ENCODE assay signal across 8 cellular contexts in genomic region chr20:32484221-32485125, GRCh38.
A peak's percentile ranks its signal among the peaks of the same experiment; 100 is the strongest.
DNase-seq lines count a peak whose midpoint lies in the region; ATAC-seq, FAIRE-seq and TF ChIP-seq lines count a peak whose summit lies in the region.

No MANE protein-coding gene starts in this region.

- H3K9me3 ChIP-seq in heart right ventricle = no peaks in the 10 kb centered on the region
- H3K9me3 ChIP-seq in psoas muscle = no peaks in the 10 kb centered on the region

- H3K27me3 Mint-ChIP-seq in activated naive CD4-positive, alpha-beta T cell treated with anti-CD3 and anti-CD28 coated beads, Interleukin-2, amount 10 ng/mL, durations not matched to agents 7 days and 5 days = peaks cover 13% of the 10 kb centered on the region

- WGBS in heart right ventricle, 2 donors = 1% methylated on average over 65 to 76 of the region's 77 CpGs
- 1% methylated on average over 51 to 77 of the region's 77 CpGs for WGBS in psoas muscle, 3 donors

- H3K27ac Mint-ChIP-seq in activated naive CD4-positive, alpha-beta T cell treated with anti-CD3 and anti-CD28 coated beads, Interleukin-2, amount 10 ng/mL, durations not matched to agents 7 days and 5 days = peak overlapping the region; percentile 93

- ATAC-seq in heart right ventricle (peak; percentile 18 to 63 (median 46)), psoas muscle (peak in 3 of 4 donors; percentile 42 to 59 (median 46)), GM18520 (IDR thresholded peaks at IDR 0.05; ENCODE audit: unreplicated experiment) (no peak), HG03457 (IDR thresholded peaks at IDR 0.05; ENCODE audit: unreplicated experiment) (no peak)

- peak overlapping the region; percentile 87 for H3K4me3 Mint-ChIP-seq in activated naive CD4-positive, alpha-beta T cell treated with anti-CD3 and anti-CD28 coated beads, Interleukin-2, amount 10 ng/mL, durations not matched to agents 7 days and 5 days

- peaks cover 23% of the 10 kb centered on the region for H3K4me1 Mint-ChIP-seq in activated naive CD4-positive, alpha-beta T cell treated with anti-CD3 and anti-CD28 coated beads, Interleukin-2, amount 10 ng/mL, durations not matched to agents 7 days and 5 days

- H3K36me3 ChIP-seq in heart right ventricle (no peaks in the 10 kb centered on the region), psoas muscle (ENCODE audit: insufficient read depth in 1 of 2, low read depth in 1 of 2) (no peaks in the 10 kb centered on the region)

- FAIRE-seq in GM12891 (lab: Jason Lieb, UNC) = no peak

- TF ChIP-seq POLR2A in GM12891 (IDR thresholded peaks at IDR 0.05; ENCODE audit: low read depth, low read length) = no peak

- DNase-seq in GM12891 (ENCODE audit: insufficient read length, low spot score) = peak; percentile 28
- peak; percentile 11 for DNase-seq in NCI-H82 treated with DMSO at 0.1 percent for 48 hours (lab: John Stamatoyannopoulos, UW; ENCODE audit: unreplicated experiment)
- DNase-seq in activated naive CD4-positive, alpha-beta T cell treated with anti-CD3 and anti-CD28 coated beads, Interleukin-2, amount 10 ng/mL, durations not matched to agents 7 days and 5 days = peak; percentile 53
- DNase-seq in heart right ventricle = no peak
- peak; percentile 42 to 61 for DNase-seq in psoas muscle
- no peak for DNase-seq in epidermal melanocyte (ENCODE audit: insufficient read length, low spot score)

- H3K27me3 ChIP-seq in heart right ventricle (no peaks in the 10 kb centered on the region), psoas muscle (ENCODE audit: insufficient read depth in 3 of 3, low read length in 2 of 3) (peaks cover 0 to 15% (median 0%) of the 10 kb centered on the region in 3 donors)

- peak overlapping the region; percentile 39 to 91 (median 84) for H3K27ac ChIP-seq in heart right ventricle
- peak overlapping the region; percentile 36 for H3K27ac ChIP-seq in psoas muscle

- CTCF ChIA-PET in activated naive CD4-positive, alpha-beta T cell treated with anti-CD3 and anti-CD28 coated beads, Interleukin-2, amount 10 ng/mL, durations not matched to agents 7 days and 5 days (lab: Charles Lee) = interaction anchor here (0.7 to 1.1 kb wide), 4 partner anchors 23 to 455 kb away, joined by 3 to 4 read pairs (median 4); no protein-coding TSS in a partner anchor

- peaks cover 16% of the 10 kb centered on the region for H3K36me3 Mint-ChIP-seq in activated naive CD4-positive, alpha-beta T cell treated with anti-CD3 and anti-CD28 coated beads, Interleukin-2, amount 10 ng/mL, durations not matched to agents 7 days and 5 days

- H3K4me3 ChIP-seq in heart right ventricle = peak overlapping the region; percentile 48 to 92 (median 76)
- H3K4me3 ChIP-seq in psoas muscle = peak overlapping the region; percentile 74

- no peak for TF ChIP-seq CTCF in heart right ventricle (IDR thresholded peaks at IDR 0.05)
- no peak for TF ChIP-seq CTCF in psoas muscle (IDR thresholded peaks at IDR 0.05)

- H3K9me3 Mint-ChIP-seq in activated naive CD4-positive, alpha-beta T cell treated with anti-CD3 and anti-CD28 coated beads, Interleukin-2, amount 10 ng/mL, durations not matched to agents 7 days and 5 days = no peaks in the 10 kb centered on the region

- H3K4me1 ChIP-seq in heart right ventricle (peaks cover 4 to 51% (median 42%) of the 10 kb centered on the region in 9 donors), psoas muscle (peaks cover 11% of the 10 kb centered on the region)

- intact Hi-C loops in heart right ventricle (cut with DNase I) = loop anchor here in 8 of 10 donors (5.0 to 10.0 kb wide), 6 partner anchors 127 to 330 kb away; partner anchors contain the start of genes ASXL1 (in 5 of the 8), PLAGL2 (in 1 of the 8) and POFUT1 (in 1 of the 8)
- intact Hi-C loops in psoas muscle (cut with DNase I) = no loop called here

TF ChIP-seq in GM12891, 5 proteins besides CTCF, POLR2A, EP300 and RAD21:
- no peak for TF ChIP-seq PAX5 (IDR thresholded peaks at IDR 0.05; ENCODE audit: insufficient read depth, low read length, severe bottlenecking)
- TF ChIP-seq SPI1 (IDR thresholded peaks at IDR 0.05; ENCODE audit: low read depth, low read length) = no peak
- TF ChIP-seq POU2F2 (IDR thresholded peaks at IDR 0.05; ENCODE audit: low read depth, low read length) = no peak
- no peak for TF ChIP-seq POLR2AphosphoS5 (IDR thresholded peaks at IDR 0.05; ENCODE audit: low read depth, low read length)
- TF ChIP-seq TAF1 (IDR thresholded peaks at IDR 0.05; ENCODE audit: low read depth, low read length) = no peak
TF ChIP-seq in GM12891: peak in this region for 0.

Comparison
In these comparisons a context has a peak if more than half of its experiments do, and no peak if none do; other contexts are left out.
1. DNase-seq: peak in GM12891 (single experiment), NCI-H82 treated with DMSO at 0.1 percent for 48 hours (single experiment), activated naive CD4-positive, alpha-beta T cell treated with anti-CD3 and anti-CD28 coated beads, Interleukin-2, amount 10 ng/mL, durations not matched to agents 7 days and 5 days (single experiment) and psoas muscle (2 of 2); none in heart right ventricle (0 of 2) and epidermal melanocyte (single experiment).
2. ATAC-seq: peak in heart right ventricle (8 of 8) and psoas muscle (3 of 4); none in GM18520 (single experiment) and HG03457 (single experiment).
3. intact Hi-C loops: an anchor here in heart right ventricle (5.0 to 10.0 kb wide); none called in psoas muscle.